In the genomic region with DNA sequence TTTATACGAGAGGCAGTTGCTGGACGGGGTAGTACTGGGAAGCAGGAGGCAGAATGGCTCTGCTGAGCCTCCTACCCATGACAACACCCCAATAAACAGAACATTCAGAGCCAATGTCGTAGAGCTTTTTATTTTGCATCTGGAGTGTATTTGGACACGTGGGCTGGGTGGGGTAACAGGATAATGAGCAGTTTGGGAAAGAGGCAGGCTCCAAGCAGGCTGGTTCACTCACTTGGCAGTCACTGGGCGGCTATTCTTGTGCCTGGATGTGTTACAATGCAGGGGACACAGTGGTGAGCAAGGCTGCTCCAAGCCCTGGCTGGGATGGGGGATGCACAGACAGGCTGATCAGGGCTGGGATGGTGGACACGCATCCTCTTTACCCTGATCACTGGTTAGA, we compare ENCODE assay signal across 11 cellular contexts. TPM values are rescaled to one million over a fixed set of nuclear protein-coding genes. Genes with fewer than 3 reads are reported as not detected.
DNase-seq lines count a peak whose midpoint lies in the region; ATAC-seq and TF ChIP-seq lines count a peak whose summit lies in the region.
"Had no signal": no experiment of that assay in that cellular context is flagged by ENCODE, and none has a peak within 500 bp of the region (broad histone marks: within the 10 kb centered on the region; RNA-seq: fewer than 3 reads in every experiment).

No MANE protein-coding gene starts in this region.

- DNase-seq in AG10803 (ENCODE audit: low read depth) (peak; percentile 85), cardiac muscle cell (ENCODE audit: low read depth in 1 of 2, low spot score in 1 of 2) (no peak), progenitor cell of endocrine pancreas (ENCODE audit: low spot score, unreplicated experiment) (no peak), HAP-1 (ENCODE audit: low spot score in 2 of 2) (no peak), NCI-H526 (lab: John Stamatoyannopoulos, UW) (no peak), NOMO-1 treated with DMSO at 0.1 percent for 48 hours (lab: John Stamatoyannopoulos, UW; ENCODE audit: unreplicated experiment) (no peak)
- DNase-seq: CD8-positive, alpha-beta T cell; NCI-H226 had no signal

- ATAC-seq in HG02642 (IDR thresholded peaks at IDR 0.05; ENCODE audit: poor library complexity, unreplicated experiment) = no peak
- ATAC-seq: CD8-positive, alpha-beta T cell had no signal

- H3K9me3 ChIP-seq in cardiac muscle cell (ENCODE audit: low read depth) (no peaks in the 10 kb centered on the region), HAP-1 (no peaks in the 10 kb centered on the region)

- no peaks in the 10 kb centered on the region for H3K27me3 ChIP-seq in cardiac muscle cell
- H3K27me3 ChIP-seq in HAP-1 (ENCODE audit: low read depth) = no peaks in the 10 kb centered on the region

- in situ Hi-C loops in HAP-1 (cut with MboI; ENCODE audit: low sequenced_read_pairs) = no loop called here

- no peaks in the 10 kb centered on the region for H3K9me3 Mint-ChIP-seq in progenitor cell of endocrine pancreas (ENCODE audit: low read depth)
- H3K9me3 Mint-ChIP-seq: CD8-positive, alpha-beta T cell; central memory CD8-positive, alpha-beta T cell had no signal

- H3K4me1 Mint-ChIP-seq in progenitor cell of endocrine pancreas (ENCODE audit: low read depth) = no peaks in the 10 kb centered on the region
- H3K4me1 Mint-ChIP-seq: central memory CD8-positive, alpha-beta T cell had no signal

- H3K36me3 ChIP-seq in cardiac muscle cell (peaks cover 11% of the 10 kb centered on the region), HAP-1 (replicated peaks) (peaks cover 43% of the 10 kb centered on the region)

- peaks cover 5% of the 10 kb centered on the region for H3K36me3 Mint-ChIP-seq in progenitor cell of endocrine pancreas (ENCODE audit: insufficient read depth)

- peak overlapping the region; percentile 21 for H3K27ac Mint-ChIP-seq in progenitor cell of endocrine pancreas
- H3K27ac Mint-ChIP-seq: CD8-positive, alpha-beta T cell had no signal

- H3K4me1 ChIP-seq in cardiac muscle cell (ENCODE audit: low read depth) = no peaks in the 10 kb centered on the region
- H3K4me1 ChIP-seq in HAP-1 = no peaks in the 10 kb centered on the region

- H3K27ac ChIP-seq in angular gyrus (ENCODE audit: low read depth, low read length) = peak overlapping the region; percentile 82
- peak overlapping the region; percentile 50 for H3K27ac ChIP-seq in cardiac muscle cell

- no peak overlapping the region for H3K4me3 Mint-ChIP-seq in progenitor cell of endocrine pancreas (ENCODE audit: low read depth)
- H3K4me3 Mint-ChIP-seq: CD8-positive, alpha-beta T cell; central memory CD8-positive, alpha-beta T cell had no signal

- H3K27me3 Mint-ChIP-seq in progenitor cell of endocrine pancreas = no peaks in the 10 kb centered on the region
- H3K27me3 Mint-ChIP-seq: central memory CD8-positive, alpha-beta T cell had no signal

- no peak overlapping the region for H3K4me3 ChIP-seq in AG10803 (ENCODE audit: low read length)
- no peak overlapping the region for H3K4me3 ChIP-seq in cardiac muscle cell
- H3K4me3 ChIP-seq in HAP-1 = no peak overlapping the region

- TF ChIP-seq CTCF in AG10803 (conservative IDR thresholded peaks at IDR 0.05; ENCODE audit: low read length) (no peak), cardiac muscle cell (IDR thresholded peaks at IDR 0.05; ENCODE audit: low read depth, low read length) (no peak), progenitor cell of endocrine pancreas (IDR thresholded peaks at IDR 0.05; ENCODE audit: unreplicated experiment) (no peak)

RNA-seq across cellular contexts. Expression of gene ACTMAP, which starts 9.5 kb away (rescaled TPM):
- 7.6 and 9.6 TPM in 2 replicates for total RNA-seq in cardiac muscle cell
- 30.4 and 40.0 TPM in 2 replicates for polyA plus RNA-seq in cardiac muscle cell
- 21.1 and 22.5 TPM in 2 replicates for total RNA-seq in progenitor cell of endocrine pancreas

RNA-seq across cellular contexts. Expression of gene SNRPA, which starts 10.3 kb away (rescaled TPM):
- total RNA-seq in cardiac muscle cell (158 and 230 TPM in 2 replicates), progenitor cell of endocrine pancreas (111 and 126 TPM in 2 replicates)
- polyA plus RNA-seq in cardiac muscle cell = 145 and 155 TPM in 2 replicates

RNA-seq across cellular contexts. Expression of gene ITPKC, which starts 23.8 kb away (rescaled TPM):
- total RNA-seq in cardiac muscle cell = 19.1 and 19.4 TPM in 2 replicates
- 12.5 and 15.4 TPM in 2 replicates for polyA plus RNA-seq in cardiac muscle cell
- 20.1 and 20.7 TPM in 2 replicates for total RNA-seq in progenitor cell of endocrine pancreas

RNA-seq across cellular contexts. Expression of gene COQ8B, which starts 24.1 kb away (rescaled TPM):
- total RNA-seq in cardiac muscle cell (82.5 and 90.1 TPM in 2 replicates), progenitor cell of endocrine pancreas (55.8 and 58.6 TPM in 2 replicates)
- 62.6 and 90.6 TPM in 2 replicates for polyA plus RNA-seq in cardiac muscle cell

RNA-seq across cellular contexts. Expression of gene MIA, which starts 34.6 kb away (rescaled TPM):
- total RNA-seq in cardiac muscle cell (not detected in 2 replicates), progenitor cell of endocrine pancreas (4.6 and 8.5 TPM in 2 replicates)
- polyA plus RNA-seq in cardiac muscle cell = not detected in 2 replicates
- total RNA-seq: CD8-positive, alpha-beta T cell had no signal
